In genomic region chr11:46362146-46363030, GRCh38 we compare ENCODE assay signal across 9 cellular contexts. TPM values are rescaled to one million over a fixed set of nuclear protein-coding genes. Genes with fewer than 3 reads are reported as not detected.
DNase-seq lines count a peak whose midpoint lies in the region; ATAC-seq and TF ChIP-seq lines count a peak whose summit lies in the region.
"Had no signal": no experiment of that assay in that cellular context is flagged by ENCODE, and none has a peak within 500 bp of the region (broad histone marks: within the 10 kb centered on the region; RNA-seq: fewer than 3 reads in every experiment).

No MANE protein-coding gene starts in this region.

- TF ChIP-seq CTCF in DOHH2 (IDR thresholded peaks at IDR 0.05; ENCODE audit: low read depth, low read length, poor library complexity, severe bottlenecking) (no peak), SK-N-SH (IDR thresholded peaks at IDR 0.05) (no peak), esophagus squamous epithelium (IDR thresholded peaks at IDR 0.05) (no peak)

- no peaks in the 10 kb centered on the region for H3K9me2 ChIP-seq in DOHH2 (replicated peaks; ENCODE audit: control insufficient read depth, low read length)
- no peaks in the 10 kb centered on the region for H3K9me2 ChIP-seq in SK-N-SH

- H3K36me3 ChIP-seq in DOHH2 (ENCODE audit: control insufficient read depth, low read length) (peaks cover 3% of the 10 kb centered on the region; the same call in 1 of the 2 replicates), SK-N-SH (replicated peaks in 1 of 2; ENCODE audit: control insufficient read depth in 1 of 2, insufficient read depth in 2 of 2, low read length in 1 of 2) (no peaks in the 10 kb centered on the region), esophagus squamous epithelium (peaks cover 0 to 21% (median 0%) of the 10 kb centered on the region in 3 donors), rectal smooth muscle tissue (ENCODE audit: control insufficient read depth, insufficient read depth, low read length) (peaks cover 2% of the 10 kb centered on the region)

- H3K9ac ChIP-seq in SK-N-SH (peak overlapping the region; percentile 67), rectal smooth muscle tissue (ENCODE audit: low read length) (no peak overlapping the region)

- H3K4me2 ChIP-seq in DOHH2 (ENCODE audit: low read length) (peak overlapping the region; percentile 93), SK-N-SH (peak overlapping the region; percentile 74)

- H3K27me3 ChIP-seq in DOHH2 (ENCODE audit: control insufficient read depth, low read length) (no peaks in the 10 kb centered on the region), SK-N-SH (ENCODE audit: insufficient read depth) (no peaks in the 10 kb centered on the region), esophagus squamous epithelium (no peaks in the 10 kb centered on the region), rectal smooth muscle tissue (ENCODE audit: control insufficient read depth, insufficient read depth, low read length) (no peaks in the 10 kb centered on the region)

- H3K9me3 ChIP-seq in DOHH2 (ENCODE audit: control insufficient read depth, insufficient read depth, low read length) (no peaks in the 10 kb centered on the region), SK-N-SH (no peaks in the 10 kb centered on the region), esophagus squamous epithelium (no peaks in the 10 kb centered on the region)

- H3K79me2 ChIP-seq in DOHH2 (ENCODE audit: control insufficient read depth, low read length) (peaks cover 45% of the 10 kb centered on the region), SK-N-SH (ENCODE audit: insufficient read depth) (peaks cover 48% of the 10 kb centered on the region)

- ATAC-seq in HG03196 (IDR thresholded peaks at IDR 0.05; ENCODE audit: unreplicated experiment): no peak

- no peak for TF ChIP-seq EP300 in SK-N-SH (IDR thresholded peaks at IDR 0.05; ENCODE audit: borderline replicate concordance in 1 of 2, low read depth in 1 of 2, low read length in 1 of 2)

- TF ChIP-seq POLR2A in esophagus squamous epithelium (IDR thresholded peaks at IDR 0.05): no peak

- POLR2A ChIA-PET in SK-N-SH (lab: Yijun Ruan, JAX): interaction anchor here (1.3 kb wide), 1 partner anchor 10 kb away, joined by 6 read pairs; no protein-coding TSS in a partner anchor

- CTCF ChIA-PET in SK-N-SH (lab: Yijun Ruan, JAX): interaction anchor here (1.4 to 18.0 kb wide), 4 partner anchors 12 to 490 kb away, joined by 3 to 423 read pairs (median 6); partner anchors contain the start of gene DGKZ

- H3K4me3 ChIP-seq in DOHH2 (ENCODE audit: low read length) (peak overlapping the region; percentile 75), SK-N-SH (ENCODE audit: low read depth in 2 of 2, low read length in 1 of 2) (0 out of 4 replicates have a peak overlapping the region, but pooled peaks of 1 of the 2 experiments have one; percentile 24), esophagus squamous epithelium (peak overlapping the region in 3 of 4 donors; percentile 36 to 59 (median 37)), rectal smooth muscle tissue (ENCODE audit: low read length) (peak overlapping the region; percentile 65)

- H3F3A ChIP-seq in DOHH2 (ENCODE audit: control insufficient read depth, insufficient read depth) (peaks cover 8% of the 10 kb centered on the region), SK-N-SH (replicated peaks; ENCODE audit: insufficient read depth) (no peaks in the 10 kb centered on the region)

- WGBS in SK-N-SH (ENCODE audit: low lambda C conversion rate): 89% methylated on average over 13 of the region's 20 CpGs
- 64% methylated on average over 4 of the region's 20 CpGs; no CpG with 5 or more reads in 1 of the 2 donors for WGBS in esophagus squamous epithelium, 2 donors

- TF ChIP-seq RAD21 in SK-N-SH (IDR thresholded peaks at IDR 0.05; ENCODE audit: low read length): no peak

- H4K20me1 ChIP-seq in DOHH2 (ENCODE audit: control insufficient read depth, insufficient read depth, low read depth, low read length): no peaks in the 10 kb centered on the region; the same call in 1 of the 2 replicates
- no peaks in the 10 kb centered on the region for H4K20me1 ChIP-seq in SK-N-SH (ENCODE audit: insufficient read depth)

- H2AFZ ChIP-seq in SK-N-SH (ENCODE audit: low read depth): no peak overlapping the region

- DNase-seq in SK-N-SH (no peak), esophagus squamous epithelium (lab: John Stamatoyannopoulos, UW) (no peak), head of caudate nucleus (no peak), NCI-H82 treated with DMSO at 0.1 percent for 48 hours (lab: John Stamatoyannopoulos, UW; ENCODE audit: unreplicated experiment) (no peak), NCI-H2107 treated with DMSO at 0.1 percent for 48 hours (lab: John Stamatoyannopoulos, UW; ENCODE audit: unreplicated experiment) (no peak)

- peak overlapping the region; percentile 56; the same call in 1 of the 2 replicates for H3K27ac ChIP-seq in DOHH2 (ENCODE audit: low read depth, low read length)
- peak overlapping the region; percentile 89 to 91 for H3K27ac ChIP-seq in SK-N-SH (ENCODE audit: low read depth in 2 of 2, low read length in 1 of 2)
- peak overlapping the region; percentile 69 to 85 (median 84) for H3K27ac ChIP-seq in esophagus squamous epithelium
- peak overlapping the region; percentile 82 for H3K27ac ChIP-seq in rectal smooth muscle tissue (ENCODE audit: low read depth, low read length)

- H3K4me1 ChIP-seq in DOHH2 (ENCODE audit: control insufficient read depth, low read length): peaks cover 26% of the 10 kb centered on the region
- H3K4me1 ChIP-seq in SK-N-SH (ENCODE audit: control insufficient read depth in 1 of 2, insufficient read depth in 2 of 2, low read depth in 1 of 2, low read length in 1 of 2): peaks cover 32 to 49% of the 10 kb centered on the region in 2 experiments; a peak in 3 of 4 replicates
- peaks cover 41 to 69% (median 47%) of the 10 kb centered on the region in 3 donors for H3K4me1 ChIP-seq in esophagus squamous epithelium
- peaks cover 27% of the 10 kb centered on the region for H3K4me1 ChIP-seq in rectal smooth muscle tissue (ENCODE audit: control insufficient read depth, insufficient read depth, low read length)

- intact Hi-C loops in esophagus squamous epithelium (cut with DNase I): no loop called here
- intact Hi-C loops in head of caudate nucleus (cut with DNase I): no loop called here

TF ChIP-seq in SK-N-SH, 30 proteins besides CTCF, POLR2A, EP300 and RAD21:
- TF ChIP-seq MAX (IDR thresholded peaks at IDR 0.05; ENCODE audit: low read depth) (no peak), MXI1 (IDR thresholded peaks at IDR 0.05; ENCODE audit: low read depth, low read length) (no peak), JUND (IDR thresholded peaks at IDR 0.05) (no peak), TAF1 (IDR thresholded peaks at IDR 0.05; ENCODE audit: borderline replicate concordance, low read depth, low read length) (no peak), TCF12 (IDR thresholded peaks at IDR 0.05) (no peak)

RNA-seq across cellular contexts. Expression of gene DGKZ, which starts 15.1 kb away (rescaled TPM):
- polyA plus RNA-seq in SK-N-SH (2012; rRNA removed): 23.9 and 33.2 TPM in 2 replicates
- polyA plus RNA-seq in SK-N-SH (2012; cell fraction: cytosol; rRNA removed): 9.1 and 17.5 TPM in 2 replicates
- 80.1 and 95.5 TPM in 2 replicates for polyA plus RNA-seq in SK-N-SH (2012; cell fraction: nucleus; rRNA removed)
- total RNA-seq in esophagus squamous epithelium: 10 to 100 TPM; 38.5 to 53.1 (median 45.7) TPM

RNA-seq across cellular contexts. Expression of gene MDK, which starts 19.1 kb away (rescaled TPM):
- 1,545 and 2,395 TPM in 2 replicates for polyA plus RNA-seq in SK-N-SH (2012; rRNA removed)
- polyA plus RNA-seq in SK-N-SH (2012; cell fraction: cytosol; rRNA removed): 1,392 and 2,174 TPM in 2 replicates
- 538 and 1,110 TPM in 2 replicates for polyA plus RNA-seq in SK-N-SH (2012; cell fraction: nucleus; rRNA removed)
- total RNA-seq in esophagus squamous epithelium: 10 to 100 TPM in 3 of 4 donors, 1 to 10 TPM in 1; 5.4 to 62.6 (median 22.5) TPM

RNA-seq across cellular contexts. Expression of gene CHRM4, which starts 29.2 kb away (rescaled TPM):
- 0.13 and 0.26 TPM in 2 replicates for polyA plus RNA-seq in SK-N-SH (2012; rRNA removed)
- polyA plus RNA-seq in SK-N-SH (2012; cell fraction: cytosol; rRNA removed): 0.08 and 0.18 TPM in 2 replicates
- 0.36 and 0.39 TPM in 2 replicates for polyA plus RNA-seq in SK-N-SH (2012; cell fraction: nucleus; rRNA removed)
- not detected for total RNA-seq in esophagus squamous epithelium
- total RNA-seq: posterior vena cava had no signal
